Comparison of ENCODE assay signal across 19 cellular contexts in the genomic region with DNA sequence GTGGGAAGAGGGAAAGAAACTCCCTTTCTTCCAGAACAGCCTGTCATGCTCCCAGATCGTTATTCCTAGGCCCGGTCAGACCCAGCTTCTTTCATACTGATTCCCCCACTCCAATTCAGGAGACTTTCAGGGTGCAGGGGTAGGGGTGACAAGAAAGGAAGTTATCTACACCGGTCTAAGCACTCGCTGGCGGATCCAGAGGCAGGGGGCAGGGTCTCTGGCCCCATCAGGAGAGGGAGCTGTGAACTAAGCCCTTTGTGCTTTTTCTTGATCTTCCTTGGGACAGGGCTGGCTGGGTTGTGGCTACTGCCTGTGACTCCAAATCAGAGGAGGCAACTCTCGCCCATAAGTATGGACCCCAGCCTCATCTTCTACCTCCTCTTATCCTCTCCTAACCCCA. TPM values are rescaled to one million over a fixed set of nuclear protein-coding genes. Genes with fewer than 3 reads are reported as not detected.
"Had no signal": no experiment of that assay in that cellular context is flagged by ENCODE, and none has a peak within 500 bp of the region (broad histone marks: within the 10 kb centered on the region; RNA-seq: fewer than 3 reads in every experiment).

No MANE protein-coding gene starts in this region.

- ATAC-seq: activated CD8-positive, alpha-beta T cell treated with anti-CD3 and anti-CD28 coated beads, Interleukin-2, amount 10 ng/mL, durations not matched to agents 7 days and 5 days; gastrocnemius medialis; psoas muscle; right lobe of liver; SK-N-SH treated with all-trans-retinoic acid at 6 μM for 48 hours; stimulated activated effector memory CD8-positive, alpha-beta T cell treated with anti-CD3 and anti-CD28 coated beads, Interleukin-12 subunit alpha, Interleukin-12 subunit beta, amount 100 ng/mL, for 72 hours; T-cell had no signal

- H3K27ac ChIP-seq: gastrocnemius medialis, psoas muscle, right lobe of liver, thoracic aorta, upper lobe of left lung had no signal

- H3K36me3 ChIP-seq: gastrocnemius medialis, right lobe of liver, thoracic aorta, upper lobe of left lung had no signal

- H3K9me3 ChIP-seq: gastrocnemius medialis, psoas muscle, right lobe of liver, thoracic aorta, upper lobe of left lung had no signal

- DNase-seq: activated CD4-positive, alpha-beta T cell treated with anti-CD3 and anti-CD28 coated beads, Interleukin-2, amount 10 ng/mL, durations not matched to agents 7 days and 5 days; activated CD4-positive, CD25-positive, alpha-beta regulatory T cell; activated CD8-positive, alpha-beta T cell treated with anti-CD3 and anti-CD28 coated beads, Interleukin-2, amount 10 ng/mL, durations not matched to agents 7 days and 5 days; activated naive CD4-positive, alpha-beta T cell treated with Interleukin-2 at 50 U/mL for 16 hours; activated naive CD8-positive, alpha-beta T cell treated with anti-CD3 and anti-CD28 coated beads, Interleukin-2, amount 10 ng/mL, durations not matched to agents 7 days and 5 days; activated T-cell treated with anti-CD3 and anti-CD28 coated beads, Interleukin-2, amount 50 U/mL, for 24 hours; anterior cingulate cortex; effector CD4-positive, alpha-beta T cell; gastrocnemius medialis; mammary epithelial cell; psoas muscle; right lobe of liver; small intestine; stimulated activated CD4-positive, alpha-beta T cell treated with anti-CD3 and anti-CD28 coated beads, Interleukin-4, amount 100 ng/mL, for 24 hours; T-cell; upper lobe of left lung had no signal

- H3K27me3 ChIP-seq: gastrocnemius medialis, right lobe of liver, upper lobe of left lung had no signal

- FAIRE-seq: small intestine had no signal

- H3K4me3 ChIP-seq: gastrocnemius medialis, psoas muscle, right lobe of liver, thoracic aorta, upper lobe of left lung had no signal

- H3K4me1 ChIP-seq: gastrocnemius medialis, psoas muscle had no signal

RNA-seq across cellular contexts. Expression of a gene that starts 44.3 kb away (rescaled TPM):
- total RNA-seq: gastrocnemius medialis, psoas muscle had no signal
